Comparison of ENCODE assay signal across 8 cellular contexts in genomic region chr17:79844869-79845600, GRCh38. TPM values are rescaled to one million over a fixed set of nuclear protein-coding genes. Genes with fewer than 3 reads are reported as not detected.
DNase-seq lines count a peak whose midpoint lies in the region; ATAC-seq and TF ChIP-seq lines count a peak whose summit lies in the region.

No MANE protein-coding gene starts in this region.

- H3K27me3 ChIP-seq in Panc1 (ENCODE audit: control insufficient read depth, insufficient read depth, low read length) = no peaks in the 10 kb centered on the region
- peaks cover 16 to 92% (median 53%) of the 10 kb centered on the region in 7 donors for H3K27me3 ChIP-seq in spleen (replicated peaks in 1 of 7)

- POLR2A ChIA-PET in Panc1 (lab: Charles Lee) = no interaction called here

- in situ Hi-C loops in ACHN (cut with HindIII; ENCODE audit: low pct_ligation_motif_present, low pct_unique_long_range_greater_than_20kb, low sequenced_read_pairs) = no loop called here
- in situ Hi-C loops in Panc1 (cut with HindIII; ENCODE audit: low pct_unique_long_range_greater_than_20kb, low sequenced_read_pairs) = no loop called here
- in situ Hi-C loops in astrocyte of the cerebellum (cut with HindIII; ENCODE audit: low sequenced_read_pairs) = no loop called here

- ATAC-seq in Panc1 (peak; percentile 65), HG02852 (IDR thresholded peaks at IDR 0.05; ENCODE audit: unreplicated experiment) (no peak), GM21619 (IDR thresholded peaks at IDR 0.05; ENCODE audit: unreplicated experiment) (no peak)

- TF ChIP-seq CTCF in GM12864 (IDR thresholded peaks at IDR 0.05; ENCODE audit: low read depth, low read length, missing control alignments) (peak; percentile 73), Panc1 (IDR thresholded peaks at IDR 0.05) (peak; percentile 96), astrocyte of the cerebellum (IDR thresholded peaks at IDR 0.05; ENCODE audit: low read depth, low read length, missing control alignments) (peak; percentile 61), spleen (IDR thresholded peaks at IDR 0.05 in 8 of 11, conservative IDR thresholded peaks at IDR 0.05 in 3 of 11) (peak in 10 of 11 experiments; percentile 26 to 92 (median 86))

- H3K27ac ChIP-seq in Panc1 (ENCODE audit: low read length) = peak overlapping the region; percentile 64
- peak overlapping the region in 5 of 8 donors; percentile 9 to 77 (median 57) for H3K27ac ChIP-seq in spleen

- H3K9me3 ChIP-seq in Panc1 (ENCODE audit: control insufficient read depth, insufficient read depth, low read depth, low read length) (no peaks in the 10 kb centered on the region), spleen (peaks cover 0 to 4% (median 0%) of the 10 kb centered on the region in 8 donors)

- DNase-seq in ACHN (peak; percentile 61), GM12864 (ENCODE audit: low read depth) (no peak), Panc1 (ENCODE audit: low read depth, low spot score) (no peak), astrocyte of the cerebellum (ENCODE audit: low read depth) (no peak), iPS-NIHi11 (ENCODE audit: low spot score) (peak; percentile 92), spleen (peak; percentile 90)

- intact Hi-C loops in Panc1 (cut with micrococcal nuclease; ENCODE audit: unreplicated experiment) (loop anchor here (10.0 kb wide), 1 partner anchor 70 kb away; no protein-coding TSS in a partner anchor), spleen (cut with DNase I; ENCODE audit: low total_unique reads) (loop anchor here (5.0 to 10.0 kb wide), 2 partner anchors 43 to 140 kb away; no protein-coding TSS in a partner anchor)

- no peaks in the 10 kb centered on the region for H3K36me3 ChIP-seq in Panc1 (ENCODE audit: control insufficient read depth, insufficient read depth, low read length)
- H3K36me3 ChIP-seq in spleen = no peaks in the 10 kb centered on the region

- no peak for TF ChIP-seq POLR2A in spleen (IDR thresholded peaks at IDR 0.05)

- CTCF ChIA-PET in Panc1 (lab: Charles Lee) = interaction anchor here (0.6 to 1.5 kb wide), 6 partner anchors 8 to 36 kb away, joined by 3 to 11 read pairs (median 4); no protein-coding TSS in a partner anchor

- WGBS in spleen, 5 donors = 2 to 3% (median 3%) methylated on average over 27 to 38 of the region's 38 CpGs

- peaks cover 25% of the 10 kb centered on the region for H3K4me1 ChIP-seq in Panc1 (ENCODE audit: control insufficient read depth, insufficient read depth, low read length)
- peaks cover 36 to 60% (median 59%) of the 10 kb centered on the region in 6 donors for H3K4me1 ChIP-seq in spleen

- H3K4me3 ChIP-seq in GM12864 (ENCODE audit: low read depth, low read length) = no peak overlapping the region
- H3K4me3 ChIP-seq in Panc1 (ENCODE audit: low read depth in 2 of 2, low read length in 2 of 2) = peak overlapping the region; percentile 24 to 64
- no peak overlapping the region for H3K4me3 ChIP-seq in astrocyte of the cerebellum (ENCODE audit: low read depth, low read length)
- H3K4me3 ChIP-seq in spleen = peak overlapping the region in 6 of 8 donors; percentile 31 to 96 (median 44)

- BruUV-seq in Panc1 (replicated peaks; lab: Mats Ljungman, UMichigan) = no TSS peak

RNA-seq across cellular contexts. Expression of gene CBX4, which starts 5.8 kb away (rescaled TPM):
- total RNA-seq in Panc1 (2021; ENCODE audit: unreplicated experiment) (48.6 TPM), spleen (10 to 100 TPM; 23.4 to 48.0 (median 27.9) TPM)
- 39.2 TPM for polyA plus RNA-seq in Panc1 (2012; ENCODE audit: insufficient read length)
- 10 to 100 TPM; 12.3 to 19.0 (median 13.2) TPM for polyA plus RNA-seq in spleen

RNA-seq across cellular contexts. Expression of gene CBX8, which starts 48.2 kb away (rescaled TPM):
- total RNA-seq in Panc1 (2021; ENCODE audit: unreplicated experiment) (15.3 TPM), spleen (1 to 10 TPM; 2.1 to 5.5 (median 3.2) TPM)
- polyA plus RNA-seq in Panc1 (2012; ENCODE audit: insufficient read length) = 17.3 TPM
- 1 to 10 TPM; 2.5 to 5.6 (median 4.5) TPM for polyA plus RNA-seq in spleen

Comparison
In these comparisons a context has a peak if more than half of its experiments do, and no peak if none do; other contexts are left out.
1. DNase-seq: peak in ACHN (single experiment), iPS-NIHi11 (single experiment) and spleen (single experiment); none in GM12864 (single experiment), Panc1 (single experiment) and astrocyte of the cerebellum (single experiment).
2. H3K4me3 ChIP-seq: peak in Panc1 (2 of 2) and spleen (6 of 8); none in GM12864 (single experiment) and astrocyte of the cerebellum (single experiment).
3. Peak in every context shown above with its lines, with median percentiles within 50 percentile points of each other: CTCF ChIP-seq.